1 cellular context compared by ENCODE assay signal in the genomic region with DNA sequence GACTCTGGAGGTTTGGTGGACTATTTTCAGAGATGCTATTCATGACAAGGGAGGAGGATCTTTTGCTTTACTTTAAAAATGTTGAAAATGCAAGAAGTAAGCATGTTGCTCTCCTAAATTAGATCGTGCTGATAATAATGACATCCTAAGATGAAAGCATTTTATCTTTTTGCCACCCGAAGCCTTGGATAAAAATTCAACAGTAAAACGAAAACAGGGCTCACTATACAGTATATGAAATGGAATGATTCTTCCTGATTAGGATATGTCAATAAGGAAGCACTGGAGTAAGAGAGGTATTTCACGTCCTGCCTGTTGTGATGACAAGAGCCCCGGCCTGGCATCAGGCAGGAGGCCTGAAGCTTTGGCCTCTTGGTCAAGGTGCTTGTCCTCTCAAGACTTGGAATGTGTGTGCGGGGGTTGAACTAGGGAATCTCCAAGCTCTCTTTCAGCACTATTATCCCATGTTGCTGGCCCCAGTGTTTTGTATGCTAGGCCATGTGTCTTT.
TF ChIP-seq lines count a peak whose summit lies in the region.

No MANE protein-coding gene starts in this region.

TF ChIP-seq in GM23338, 12 proteins besides CTCF, POLR2A, EP300 and RAD21 (continued from another document):
- TF ChIP-seq, protein P1, sequence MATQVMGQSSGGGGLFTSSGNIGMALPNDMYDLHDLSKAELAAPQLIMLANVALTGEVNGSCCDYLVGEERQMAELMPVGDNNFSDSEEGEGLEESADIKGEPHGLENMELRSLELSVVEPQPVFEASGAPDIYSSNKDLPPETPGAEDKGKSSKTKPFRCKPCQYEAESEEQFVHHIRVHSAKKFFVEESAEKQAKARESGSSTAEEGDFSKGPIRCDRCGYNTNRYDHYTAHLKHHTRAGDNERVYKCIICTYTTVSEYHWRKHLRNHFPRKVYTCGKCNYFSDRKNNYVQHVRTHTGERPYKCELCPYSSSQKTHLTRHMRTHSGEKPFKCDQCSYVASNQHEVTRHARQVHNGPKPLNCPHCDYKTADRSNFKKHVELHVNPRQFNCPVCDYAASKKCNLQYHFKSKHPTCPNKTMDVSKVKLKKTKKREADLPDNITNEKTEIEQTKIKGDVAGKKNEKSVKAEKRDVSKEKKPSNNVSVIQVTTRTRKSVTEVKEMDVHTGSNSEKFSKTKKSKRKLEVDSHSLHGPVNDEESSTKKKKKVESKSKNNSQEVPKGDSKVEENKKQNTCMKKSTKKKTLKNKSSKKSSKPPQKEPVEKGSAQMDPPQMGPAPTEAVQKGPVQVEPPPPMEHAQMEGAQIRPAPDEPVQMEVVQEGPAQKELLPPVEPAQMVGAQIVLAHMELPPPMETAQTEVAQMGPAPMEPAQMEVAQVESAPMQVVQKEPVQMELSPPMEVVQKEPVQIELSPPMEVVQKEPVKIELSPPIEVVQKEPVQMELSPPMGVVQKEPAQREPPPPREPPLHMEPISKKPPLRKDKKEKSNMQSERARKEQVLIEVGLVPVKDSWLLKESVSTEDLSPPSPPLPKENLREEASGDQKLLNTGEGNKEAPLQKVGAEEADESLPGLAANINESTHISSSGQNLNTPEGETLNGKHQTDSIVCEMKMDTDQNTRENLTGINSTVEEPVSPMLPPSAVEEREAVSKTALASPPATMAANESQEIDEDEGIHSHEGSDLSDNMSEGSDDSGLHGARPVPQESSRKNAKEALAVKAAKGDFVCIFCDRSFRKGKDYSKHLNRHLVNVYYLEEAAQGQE (IDR thresholded peaks at IDR 0.05; ENCODE audit: unreplicated experiment) = no peak
